In the genomic region with DNA sequence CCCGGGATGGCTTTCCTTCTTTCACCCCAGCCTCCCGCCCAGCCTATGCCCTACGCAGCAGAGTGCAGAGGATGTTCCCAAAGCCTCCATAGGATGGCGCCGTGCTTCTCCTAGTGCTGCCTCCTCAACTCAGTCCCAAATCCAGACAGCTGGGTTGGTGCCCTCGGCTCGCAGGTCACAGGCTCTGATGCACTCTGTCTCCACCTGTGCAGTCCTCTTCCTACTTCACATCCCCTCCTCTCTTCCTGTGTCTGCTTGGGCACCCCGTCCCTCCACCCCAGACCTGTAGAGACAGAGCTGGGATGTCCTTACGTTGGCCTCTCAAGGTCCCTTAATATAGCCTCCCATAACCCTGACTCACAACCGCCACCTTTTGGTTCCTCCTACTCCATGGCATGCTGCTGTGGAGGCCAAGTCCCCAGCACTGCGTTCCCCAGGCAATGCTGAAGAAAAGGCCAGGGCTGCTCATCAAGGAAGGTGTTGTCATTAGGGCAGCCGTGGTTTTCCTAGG, we compare ENCODE assay signal across 8 cellular contexts.
DNase-seq lines count a peak whose midpoint lies in the region; ATAC-seq, FAIRE-seq and TF ChIP-seq lines count a peak whose summit lies in the region.

No MANE protein-coding gene starts in this region.

- peaks cover 0 to 2% of the 10 kb centered on the region in 2 donors for H3K4me1 ChIP-seq in kidney (ENCODE audit: control insufficient read depth in 1 of 2, insufficient read depth in 1 of 2, low read depth in 1 of 2, low read length in 2 of 2)
- peaks cover 0 to 9% (median 4%) of the 10 kb centered on the region in 4 donors for H3K4me1 ChIP-seq in stomach

- intact Hi-C loops in kidney (cut with DNase I), result no loop called here
- intact Hi-C loops in stomach (cut with DNase I; ENCODE audit: low total_unique reads), result no loop called here

- no peaks in the 10 kb centered on the region for H3K9me3 Mint-ChIP-seq in activated T-cell treated with anti-CD3 and anti-CD28 coated beads, Interleukin-2, amount 50 U/mL, for 72 hours

- H3K4me3 ChIP-seq in kidney (ENCODE audit: low read length in 2 of 2) (no peak overlapping the region), stomach (no peak overlapping the region)

- H3K27ac ChIP-seq in kidney (ENCODE audit: low read depth in 2 of 2, low read length in 2 of 2), result no peak overlapping the region
- no peak overlapping the region for H3K27ac ChIP-seq in stomach

- peak; percentile 21 for FAIRE-seq in GM12892 (lab: Jason Lieb, UNC)
- no peak for FAIRE-seq in kidney (lab: Jason Lieb, UNC)

- no peak overlapping the region for H3K27ac Mint-ChIP-seq in activated T-cell treated with anti-CD3 and anti-CD28 coated beads, Interleukin-2, amount 50 U/mL, for 72 hours

- peaks cover 25% of the 10 kb centered on the region for H3K4me1 Mint-ChIP-seq in activated T-cell treated with anti-CD3 and anti-CD28 coated beads, Interleukin-2, amount 50 U/mL, for 72 hours (ENCODE audit: low read depth)

- no peaks in the 10 kb centered on the region for H3K36me3 Mint-ChIP-seq in activated T-cell treated with anti-CD3 and anti-CD28 coated beads, Interleukin-2, amount 50 U/mL, for 72 hours (ENCODE audit: insufficient read depth in 2 of 2)

- 54 to 77% (median 70%) methylated on average over 12 of the region's 12 CpGs for WGBS in stomach, 5 donors

- H3K9me3 ChIP-seq in kidney (ENCODE audit: control insufficient read depth in 1 of 2, low read length in 2 of 2) (no peaks in the 10 kb centered on the region), stomach (no peaks in the 10 kb centered on the region)

- peaks cover 22% of the 10 kb centered on the region for H3K27me3 Mint-ChIP-seq in activated T-cell treated with anti-CD3 and anti-CD28 coated beads, Interleukin-2, amount 50 U/mL, for 72 hours (ENCODE audit: low read depth)

- H3K36me3 ChIP-seq in kidney (ENCODE audit: control insufficient read depth in 1 of 2, insufficient read depth in 2 of 2, low read length in 2 of 2), result no peaks in the 10 kb centered on the region
- no peaks in the 10 kb centered on the region for H3K36me3 ChIP-seq in stomach

- DNase-seq in GM12892 (ENCODE audit: insufficient read length) (peak; percentile 31), MV-4-11 (lab: John Stamatoyannopoulos, UW) (peak; percentile 60), kidney (no peak), stomach (peak; percentile 42)
- DNase-seq in activated T-cell treated with anti-CD3 and anti-CD28 coated beads, Interleukin-2, amount 50 U/mL, for 72 hours, result peak; percentile 35 to 49

- H3K27me3 ChIP-seq in stomach, result no peaks in the 10 kb centered on the region

- no peak for TF ChIP-seq EP300 in stomach (IDR thresholded peaks at IDR 0.05)

- H3K4me3 Mint-ChIP-seq in activated T-cell treated with anti-CD3 and anti-CD28 coated beads, Interleukin-2, amount 50 U/mL, for 72 hours, result no peak overlapping the region

- TF ChIP-seq POLR2A in GM12892 (IDR thresholded peaks at IDR 0.05; ENCODE audit: low read depth, low read length) (no peak), stomach (IDR thresholded peaks at IDR 0.05) (no peak)

- peak; percentile 36 for TF ChIP-seq CTCF in kidney (IDR thresholded peaks at IDR 0.05; ENCODE audit: borderline replicate concordance, extremely low read depth, insufficient read depth)
- peak in 2 of 7 experiments; percentile 26 to 47 for TF ChIP-seq CTCF in stomach (IDR thresholded peaks at IDR 0.05)

- ATAC-seq in activated T-cell treated with anti-CD3 and anti-CD28 coated beads, Interleukin-2, amount 50 U/mL, for 72 hours (replicated peaks in 1 of 2), result peak; percentile 66 to 70
- no peak for ATAC-seq in HG03520 (IDR thresholded peaks at IDR 0.05; ENCODE audit: unreplicated experiment)
- ATAC-seq in GM21367 (IDR thresholded peaks at IDR 0.05; ENCODE audit: unreplicated experiment), result no peak
- ATAC-seq in HG02798 (IDR thresholded peaks at IDR 0.05; ENCODE audit: poor library complexity, unreplicated experiment), result no peak

- no peak overlapping the region for H3K9ac ChIP-seq in kidney (ENCODE audit: low read length in 2 of 2)

Comparison
In these comparisons a context has a peak if more than half of its experiments do, and no peak if none do; other contexts are left out.
1. ATAC-seq: peak in activated T-cell treated with anti-CD3 and anti-CD28 coated beads, Interleukin-2, amount 50 U/mL, for 72 hours (2 of 2); none in HG03520 (single experiment), GM21367 (single experiment) and HG02798 (single experiment).